Comparison of ENCODE assay signal across 17 cellular contexts in genomic region chr16:57675752-57676623, GRCh38. TPM values are rescaled to one million over a fixed set of nuclear protein-coding genes. Genes with fewer than 3 reads are reported as not detected.
DNase-seq lines count a peak whose midpoint lies in the region; TF ChIP-seq lines count a peak whose summit lies in the region.
"Had no signal": no experiment of that assay in that cellular context is flagged by ENCODE, and none has a peak within 500 bp of the region (broad histone marks: within the 10 kb centered on the region; RNA-seq: fewer than 3 reads in every experiment).

No MANE protein-coding gene starts in this region.

- no peak overlapping the region for H4K8ac ChIP-seq in mesendoderm (ENCODE audit: low read depth, low read length)

- 50 to 52% methylated on average over 10 to 13 of the region's 13 CpGs for WGBS in endodermal cell (ENCODE audit: insufficient coverage in 1 of 2, insufficient read length in 1 of 2), 2 experiments
- WGBS in mesendoderm (ENCODE audit: extremely low coverage, insufficient coverage, low lambda C conversion rate), result no CpG with 5 or more reads among the region's 13 CpGs

- H3K79me1 ChIP-seq in mesendoderm (ENCODE audit: low read length), result no peaks in the 10 kb centered on the region

- H3K4me1 ChIP-seq in endodermal cell (ENCODE audit: control insufficient read depth, insufficient read depth, low read length) (no peaks in the 10 kb centered on the region), mesendoderm (ENCODE audit: control insufficient read depth, low read depth, low read length) (peaks cover 8% of the 10 kb centered on the region)
- H3K4me1 ChIP-seq: prostate gland had no signal

- no peak overlapping the region for H2BK5ac ChIP-seq in mesendoderm (ENCODE audit: low read length)

- H3K4me2 ChIP-seq in mesendoderm (ENCODE audit: low read length), result peak overlapping the region; percentile 34

- no peaks in the 10 kb centered on the region for H3K36me3 Mint-ChIP-seq in endodermal cell (ENCODE audit: low read depth)
- H3K36me3 Mint-ChIP-seq: CD4-positive, CD25-positive, alpha-beta regulatory T cell; memory B cell had no signal

- H2AK5ac ChIP-seq in mesendoderm (ENCODE audit: low read length), result no peak overlapping the region

- H2BK120ac ChIP-seq in mesendoderm (ENCODE audit: low read depth, low read length), result no peak overlapping the region

- H3K4me3 Mint-ChIP-seq in endodermal cell, result peak overlapping the region; percentile 19
- H3K4me3 Mint-ChIP-seq: CD4-positive, CD25-positive, alpha-beta regulatory T cell; memory B cell had no signal

- H3K4me3 ChIP-seq in NB4 (ENCODE audit: low read depth, low read length), result peak overlapping the region; percentile 17
- no peak overlapping the region for H3K4me3 ChIP-seq in endodermal cell (ENCODE audit: low read length)
- H3K4me3 ChIP-seq in mesendoderm (ENCODE audit: low read length), result no peak overlapping the region
- no peak overlapping the region for H3K4me3 ChIP-seq in MG63
- H3K4me3 ChIP-seq: prostate gland had no signal

- no peak overlapping the region for H2BK15ac ChIP-seq in mesendoderm (replicated peaks; ENCODE audit: low read depth)

- peaks cover 4% of the 10 kb centered on the region for H3K27me3 Mint-ChIP-seq in endodermal cell (ENCODE audit: insufficient read depth)

- peaks cover 6% of the 10 kb centered on the region for H3K27me3 ChIP-seq in endodermal cell (ENCODE audit: control insufficient read depth, insufficient read depth, low read length, poor library complexity, severe bottlenecking)
- H3K27me3 ChIP-seq in mesendoderm (ENCODE audit: insufficient read depth, low read length, poor library complexity), result no peaks in the 10 kb centered on the region
- H3K27me3 ChIP-seq in MG63, result peaks cover 41% of the 10 kb centered on the region

- peak; percentile 39 for DNase-seq in GF-D8 (lab: John Stamatoyannopoulos, UW)
- peak; percentile 91 for DNase-seq in NB4 (ENCODE audit: low read depth)
- DNase-seq in endodermal cell, result peak; percentile 86
- DNase-seq in mesendoderm, result peak; percentile 83
- no peak for DNase-seq in NCI-H2196 (lab: John Stamatoyannopoulos, UW; ENCODE audit: unreplicated experiment)
- no peak for DNase-seq in MG63
- DNase-seq in HPDE6-E6E7 (ENCODE audit: extremely low spot score), result no peak
- no peak for DNase-seq in stimulated activated CD4-positive, alpha-beta T cell treated with anti-CD3 and anti-CD28 coated beads, Interleukin-4, amount 100 ng/mL, for 1 hour
- DNase-seq: activated T-cell treated with anti-CD3 and anti-CD28 coated beads for 4 hours; amygdala; CD4-positive, CD25-positive, alpha-beta regulatory T cell; Karpas-422; stimulated activated CD4-positive, alpha-beta T cell treated with anti-CD3 and anti-CD28 coated beads, Interleukin-4, amount 100 ng/mL, for 24 hours; stimulated activated naive CD4-positive, alpha-beta T cell treated with Interleukin-2 at 50 U/mL for 16 hours had no signal

- H3K4ac ChIP-seq in mesendoderm (ENCODE audit: low read depth, low read length), result no peak overlapping the region

- H4K5ac ChIP-seq in mesendoderm (ENCODE audit: low read length), result no peak overlapping the region

- no peak for TF ChIP-seq POLR2A in NB4 (IDR thresholded peaks at IDR 0.05; ENCODE audit: extremely low read depth, insufficient read length)

- H3K36me3 ChIP-seq in endodermal cell (ENCODE audit: control insufficient read depth, insufficient read depth, low read length) (no peaks in the 10 kb centered on the region), mesendoderm (ENCODE audit: control insufficient read depth, insufficient read depth, low read length) (no peaks in the 10 kb centered on the region), MG63 (no peaks in the 10 kb centered on the region)
- H3K36me3 ChIP-seq: prostate gland had no signal

- H3K18ac ChIP-seq in mesendoderm (ENCODE audit: low read length), result no peak overlapping the region

- H3K9me3 Mint-ChIP-seq in endodermal cell, result no peaks in the 10 kb centered on the region
- H3K9me3 Mint-ChIP-seq: CD4-positive, CD25-positive, alpha-beta regulatory T cell; memory B cell had no signal

- H3K9ac ChIP-seq in endodermal cell (ENCODE audit: extremely low read depth, low read length, poor library complexity, severe bottlenecking) (no peak overlapping the region), mesendoderm (ENCODE audit: low read length) (no peak overlapping the region)

- no peaks in the 10 kb centered on the region for H3K79me2 ChIP-seq in mesendoderm (ENCODE audit: control insufficient read depth, insufficient read depth, low read length)

- H3K9me3 ChIP-seq in endodermal cell (ENCODE audit: control insufficient read depth, low read length) (no peaks in the 10 kb centered on the region), MG63 (no peaks in the 10 kb centered on the region)
- H3K9me3 ChIP-seq: prostate gland had no signal

- H3K27ac Mint-ChIP-seq in endodermal cell, result no peak overlapping the region
- H3K27ac Mint-ChIP-seq: CD4-positive, CD25-positive, alpha-beta regulatory T cell; memory B cell had no signal

- peak overlapping the region; percentile 7 for H3K56ac ChIP-seq in mesendoderm (ENCODE audit: low read length)

- peaks cover 17% of the 10 kb centered on the region for H3K4me1 Mint-ChIP-seq in endodermal cell
- H3K4me1 Mint-ChIP-seq: CD4-positive, CD25-positive, alpha-beta regulatory T cell had no signal

- H3K27ac ChIP-seq in endodermal cell (ENCODE audit: low read depth, low read length), result no peak overlapping the region
- no peak overlapping the region for H3K27ac ChIP-seq in mesendoderm (ENCODE audit: low read depth, low read length)
- H3K27ac ChIP-seq: prostate gland had no signal

- TF ChIP-seq CTCF in NB4 (IDR thresholded peaks at IDR 0.05; ENCODE audit: low read depth, low read length) (no peak), endodermal cell (conservative IDR thresholded peaks at IDR 0.05) (no peak)

- no peak overlapping the region for H3K23ac ChIP-seq in mesendoderm (ENCODE audit: low read length)

RNA-seq across cellular contexts. Expression of gene ADGRG3, which starts 7.9 kb away (rescaled TPM):
- not detected for total RNA-seq in endodermal cell
- 0.39 TPM for polyA plus RNA-seq in endodermal cell (2013, experiment 1 of 2)
- polyA plus RNA-seq in endodermal cell (2013, experiment 2 of 2), result 0.21 TPM
- polyA plus RNA-seq in mesendoderm (2013, experiment 1 of 2), result 0.06 TPM
- 0.10 TPM for polyA plus RNA-seq in mesendoderm (2013, experiment 2 of 2)
- not detected in 2 replicates for total RNA-seq in MG63 (2014; rRNA removed; shearing (Covaris generic); ENCODE audit: low replicate concordance)
- total RNA-seq: prostate gland had no signal
- polyA plus RNA-seq: CD4-positive, CD25-positive, alpha-beta regulatory T cell had no signal

RNA-seq across cellular contexts. Expression of gene DRC7, which starts 18.6 kb away (rescaled TPM):
- 1 to 10 TPM; 1.6 to 1.8 TPM for total RNA-seq in endodermal cell
- polyA plus RNA-seq in endodermal cell (2013, experiment 1 of 2), result 0.25 TPM
- 0.46 TPM for polyA plus RNA-seq in endodermal cell (2013, experiment 2 of 2)
- 0.06 TPM for polyA plus RNA-seq in mesendoderm (2013, experiment 1 of 2)
- not detected for polyA plus RNA-seq in mesendoderm (2013, experiment 2 of 2)
- total RNA-seq in MG63 (2014; rRNA removed; shearing (Covaris generic); ENCODE audit: low replicate concordance), result not detected in 2 replicates
- total RNA-seq: CD4-positive, CD25-positive, alpha-beta regulatory T cell; glomerular endothelial cell had no signal
- polyA plus RNA-seq: CD4-positive, CD25-positive, alpha-beta regulatory T cell had no signal

RNA-seq across cellular contexts. Expression of gene ADGRG1, which starts 47.6 kb away (rescaled TPM):
- under 1 TPM; 0.64 TPM for total RNA-seq in endodermal cell
- 122 TPM for polyA plus RNA-seq in endodermal cell (2013, experiment 1 of 2)
- 97.9 TPM for polyA plus RNA-seq in endodermal cell (2013, experiment 2 of 2)
- 1.3 TPM for polyA plus RNA-seq in mesendoderm (2013, experiment 1 of 2)
- polyA plus RNA-seq in mesendoderm (2013, experiment 2 of 2), result 1.1 TPM
- 1.4 and 1.6 TPM in 2 replicates for total RNA-seq in MG63 (2014; rRNA removed; shearing (Covaris generic); ENCODE audit: low replicate concordance)

RNA-seq across cellular contexts. Expression of gene KATNB1, which starts 59.6 kb away (rescaled TPM):
- total RNA-seq in endodermal cell, result 10 to 100 TPM; 26.1 to 32.4 TPM
- polyA plus RNA-seq in endodermal cell (2013, experiment 1 of 2), result 35.1 TPM
- polyA plus RNA-seq in endodermal cell (2013, experiment 2 of 2), result 29.6 TPM
- polyA plus RNA-seq in mesendoderm (2013, experiment 1 of 2), result 30.2 TPM
- 30.1 TPM for polyA plus RNA-seq in mesendoderm (2013, experiment 2 of 2)
- total RNA-seq in MG63 (2014; rRNA removed; shearing (Covaris generic); ENCODE audit: low replicate concordance), result 22.6 and 62.7 TPM in 2 replicates

Comparison
In these comparisons a context has a peak if more than half of its experiments do, and no peak if none do; other contexts are left out.
1. DNase-seq: peak in GF-D8 (single experiment), NB4 (single experiment), endodermal cell (single experiment) and mesendoderm (single experiment); none in NCI-H2196 (single experiment), MG63 (single experiment), HPDE6-E6E7 (single experiment) and stimulated activated CD4-positive, alpha-beta T cell treated with anti-CD3 and anti-CD28 coated beads, Interleukin-4, amount 100 ng/mL, for 1 hour (single experiment).